ENCODE assay signal across 9 cellular contexts in the genomic region with DNA sequence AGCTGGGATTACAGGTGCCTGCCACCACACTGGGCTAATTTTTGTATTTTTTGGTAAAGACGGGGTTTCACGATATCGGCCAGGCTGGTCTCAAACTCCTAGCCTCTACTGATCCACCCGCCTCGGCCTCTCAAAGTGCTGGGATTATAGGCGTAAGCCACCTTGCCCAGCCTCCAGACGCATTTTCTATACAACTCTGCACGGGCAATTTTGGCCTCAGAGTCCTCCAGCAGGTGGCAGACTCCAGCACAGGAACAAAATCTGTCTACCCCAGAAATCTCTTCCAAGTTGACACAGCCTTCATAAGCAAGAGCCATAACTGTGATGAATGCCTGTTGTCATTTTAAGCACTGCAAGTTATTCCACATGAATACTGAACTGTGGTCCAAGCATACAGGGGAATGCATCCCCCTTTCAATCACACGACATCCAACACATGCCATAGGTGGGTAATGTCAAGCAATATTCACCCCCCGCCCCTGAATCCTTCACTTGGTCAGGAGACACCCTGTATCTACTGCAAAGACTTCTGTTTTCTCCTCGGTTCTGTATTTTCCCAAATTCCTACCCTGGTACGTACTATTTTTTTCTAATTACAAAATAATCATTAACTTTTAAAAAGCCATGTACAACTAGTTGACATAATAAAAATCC. TPM values are rescaled to one million over a fixed set of nuclear protein-coding genes. Genes with fewer than 3 reads are reported as not detected.
DNase-seq lines count a peak whose midpoint lies in the region; ATAC-seq and TF ChIP-seq lines count a peak whose summit lies in the region.
"Had no signal": no experiment of that assay in that cellular context is flagged by ENCODE, and none has a peak within 500 bp of the region (broad histone marks: within the 10 kb centered on the region; RNA-seq: fewer than 3 reads in every experiment).

No MANE protein-coding gene starts in this region.

- peak; percentile 69 for ATAC-seq in GM19468 (IDR thresholded peaks at IDR 0.05; ENCODE audit: extremely low read depth, unreplicated experiment)
- ATAC-seq in HG03521 (IDR thresholded peaks at IDR 0.05; ENCODE audit: unreplicated experiment): peak; percentile 66
- ATAC-seq in SK-N-SH treated with all-trans-retinoic acid at 6 μM for 48 hours: peak; percentile 78

- H3K4me3 ChIP-seq in neural progenitor cell (no peak overlapping the region), tibial artery (no peak overlapping the region)

- intact Hi-C loops in tibial artery (cut with DNase I; ENCODE audit: low total_unique reads): no loop called here

- H3K27me3 Mint-ChIP-seq in neural progenitor cell (ENCODE audit: insufficient read depth, low read depth): peaks cover 2% of the 10 kb centered on the region
- H3K27me3 Mint-ChIP-seq: dendritic cell treated with granulocyte-macrophage colony-stimulating factor and Interleukin-4, amounts not matched to agents 40 ng/mL and 50 ng/mL, for 4 days had no signal

- no peaks in the 10 kb centered on the region for H3K79me2 ChIP-seq in neural progenitor cell (ENCODE audit: low read depth)

- H3K9me3 Mint-ChIP-seq in neural progenitor cell: no peaks in the 10 kb centered on the region
- H3K9me3 Mint-ChIP-seq: dendritic cell treated with granulocyte-macrophage colony-stimulating factor and Interleukin-4, amounts not matched to agents 40 ng/mL and 50 ng/mL, for 4 days had no signal

- H4K20me1 ChIP-seq in neural progenitor cell (ENCODE audit: low read depth): no peaks in the 10 kb centered on the region

- DNase-seq in NCI-H524 (lab: John Stamatoyannopoulos, UW): peak; percentile 8 to 29
- no peak for DNase-seq in NCI-H524 treated with DMSO at 0.1 percent for 48 hours (lab: John Stamatoyannopoulos, UW)
- DNase-seq in central memory CD4-positive, alpha-beta T cell: peak; percentile 10
- DNase-seq in neural progenitor cell (ENCODE audit: low spot score): peak; percentile 50
- DNase-seq in tibial artery: no peak

- TF ChIP-seq CTCF in neural progenitor cell (IDR thresholded peaks at IDR 0.05): peak; percentile 67
- TF ChIP-seq CTCF in tibial artery (IDR thresholded peaks at IDR 0.05): no peak

- no peaks in the 10 kb centered on the region for H3K4me1 ChIP-seq in neural progenitor cell
- H3K4me1 ChIP-seq in tibial artery: no peaks in the 10 kb centered on the region

- H3K27ac ChIP-seq in neural progenitor cell: no peak overlapping the region
- no peak overlapping the region for H3K27ac ChIP-seq in tibial artery

- H3K36me3 Mint-ChIP-seq in neural progenitor cell: peaks cover 17% of the 10 kb centered on the region

- no peak overlapping the region for H3K4me2 ChIP-seq in neural progenitor cell

- H3K27me3 ChIP-seq in neural progenitor cell: no peaks in the 10 kb centered on the region
- no peaks in the 10 kb centered on the region for H3K27me3 ChIP-seq in tibial artery

- peaks cover 8% of the 10 kb centered on the region for H3K36me3 ChIP-seq in neural progenitor cell
- H3K36me3 ChIP-seq in tibial artery: peaks cover 22 to 57% (median 37%) of the 10 kb centered on the region in 3 donors

- no peak overlapping the region for H3K4me3 Mint-ChIP-seq in neural progenitor cell
- H3K4me3 Mint-ChIP-seq: dendritic cell treated with granulocyte-macrophage colony-stimulating factor and Interleukin-4, amounts not matched to agents 40 ng/mL and 50 ng/mL, for 4 days had no signal

- H3K4me1 Mint-ChIP-seq in neural progenitor cell: no peaks in the 10 kb centered on the region

- H3K9me3 ChIP-seq in neural progenitor cell (ENCODE audit: low read depth) (no peaks in the 10 kb centered on the region), tibial artery (no peaks in the 10 kb centered on the region)

- no peak overlapping the region for H3K9ac ChIP-seq in neural progenitor cell

- H3K27ac Mint-ChIP-seq in neural progenitor cell: no peak overlapping the region
- H3K27ac Mint-ChIP-seq: dendritic cell treated with granulocyte-macrophage colony-stimulating factor and Interleukin-4, amounts not matched to agents 40 ng/mL and 50 ng/mL, for 4 days had no signal

- no peak overlapping the region for H2AFZ ChIP-seq in neural progenitor cell (replicated peaks)

- peaks cover 36% of the 10 kb centered on the region for H3F3A ChIP-seq in neural progenitor cell (ENCODE audit: low read depth)

TF ChIP-seq in SK-N-SH treated with all-trans-retinoic acid at 6 μM for 48 hours, 23 proteins besides CTCF, POLR2A, EP300 and RAD21:
- no peak for TF ChIP-seq TOX (CRISPR knock-in tag; IDR thresholded peaks at IDR 0.05; ENCODE audit: borderline replicate concordance)
- 0 out of 2 replicates have a peak, but pooled peaks have one; percentile 29 for TF ChIP-seq CSRNP3 (CRISPR knock-in tag; IDR thresholded peaks at IDR 0.05)

RNA-seq across cellular contexts. Expression of gene ALDH7A1, which starts 50.8 kb away (rescaled TPM):
- total RNA-seq in neural progenitor cell (ENCODE audit: low replicate concordance): 112 and 128 TPM in 2 replicates

RNA-seq across cellular contexts. Expression of gene PHAX, which starts 56.5 kb away (rescaled TPM):
- 54.5 and 86.8 TPM in 2 replicates for total RNA-seq in neural progenitor cell (ENCODE audit: low replicate concordance)

Comparison
In these comparisons a context has a peak if more than half of its experiments do, and no peak if none do; other contexts are left out.
1. DNase-seq: peak in NCI-H524 (2 of 2), central memory CD4-positive, alpha-beta T cell (single experiment) and neural progenitor cell (single experiment); none in NCI-H524 treated with DMSO at 0.1 percent for 48 hours (single experiment) and tibial artery (0 of 2).
2. Peak in every context shown above with its lines, with median percentiles within 50 percentile points of each other: ATAC-seq.